Comparison of ENCODE assay signal across 11 cellular contexts in genomic region chr20:58854638-58855471, GRCh38. TPM values are rescaled to one million over a fixed set of nuclear protein-coding genes. Genes with fewer than 3 reads are reported as not detected.
DNase-seq lines count a peak whose midpoint lies in the region; ATAC-seq lines count a peak whose summit lies in the region.
"Had no signal": no experiment of that assay in that cellular context is flagged by ENCODE, and none has a peak within 500 bp of the region (broad histone marks: within the 10 kb centered on the region; RNA-seq: fewer than 3 reads in every experiment).

No MANE protein-coding gene starts in this region.

- H3K27ac Mint-ChIP-seq in activated naive CD8-positive, alpha-beta T cell treated with anti-CD3 and anti-CD28 coated beads for 36 hours, result no peak overlapping the region
- H3K27ac Mint-ChIP-seq: activated naive CD4-positive, alpha-beta T cell treated with anti-CD3 and anti-CD28 coated beads, Interleukin-2, amount 50 U/mL, for 72 hours had no signal

- no peaks in the 10 kb centered on the region for H3K36me3 Mint-ChIP-seq in activated naive CD8-positive, alpha-beta T cell treated with anti-CD3 and anti-CD28 coated beads for 36 hours

- peak overlapping the region; percentile 38; the same call in 1 of the 2 replicates for H3K4me3 ChIP-seq in iPS-18c (ENCODE audit: insufficient read depth, low read depth, low read length)
- H3K4me3 ChIP-seq: A549 had no signal

- H3K4me1 Mint-ChIP-seq in activated naive CD8-positive, alpha-beta T cell treated with anti-CD3 and anti-CD28 coated beads for 36 hours, result peaks cover 10% of the 10 kb centered on the region

- no peak for ATAC-seq in HG02678 (IDR thresholded peaks at IDR 0.05; ENCODE audit: unreplicated experiment)
- ATAC-seq: A549 had no signal

- no peaks in the 10 kb centered on the region for H3K9me3 Mint-ChIP-seq in activated naive CD8-positive, alpha-beta T cell treated with anti-CD3 and anti-CD28 coated beads for 36 hours
- H3K9me3 Mint-ChIP-seq: activated naive CD4-positive, alpha-beta T cell treated with anti-CD3 and anti-CD28 coated beads, Interleukin-2, amount 50 U/mL, for 72 hours had no signal

- DNase-seq in NCI-H2196 (lab: John Stamatoyannopoulos, UW; ENCODE audit: unreplicated experiment) (peak; percentile 6), NCI-H2196 treated with DMSO at 0.1 percent for 48 hours (lab: John Stamatoyannopoulos, UW; ENCODE audit: unreplicated experiment) (no peak), hippocampal formation (lab: John Stamatoyannopoulos, UW) (no peak)
- no peak for DNase-seq in activated naive CD8-positive, alpha-beta T cell treated with anti-CD3 and anti-CD28 coated beads for 36 hours
- peak; percentile 27 for DNase-seq in stimulated activated CD8-positive, alpha-beta memory T cell treated with anti-CD3 and anti-CD28 coated beads, Interleukin-4, amount 100 ng/mL, for 48 hours
- no peak for DNase-seq in stimulated activated CD4-positive, alpha-beta T cell treated with anti-CD3 and anti-CD28 coated beads, Interleukin-2, amount 100 ng/mL, for 24 hours
- DNase-seq: stimulated activated CD4-positive, alpha-beta T cell treated with anti-CD3 and anti-CD28 coated beads, Interleukin-4, amount 100 ng/mL, for 4 hours had no signal

- peaks cover 72% of the 10 kb centered on the region for H3K27me3 Mint-ChIP-seq in activated naive CD8-positive, alpha-beta T cell treated with anti-CD3 and anti-CD28 coated beads for 36 hours

- H3K4me3 Mint-ChIP-seq in activated naive CD8-positive, alpha-beta T cell treated with anti-CD3 and anti-CD28 coated beads for 36 hours, result peak overlapping the region; percentile 45

- peaks cover 2% of the 10 kb centered on the region for H3K9me3 ChIP-seq in iPS-18c (ENCODE audit: control insufficient read depth, insufficient read depth, low read length)
- H3K9me3 ChIP-seq: A549 had no signal

RNA-seq across cellular contexts. Expression of gene GNAS, which starts 2.3 kb away (rescaled TPM):
- 100 to 1,000 TPM; 779 to 785 TPM for total RNA-seq in activated naive CD8-positive, alpha-beta T cell treated with anti-CD3 and anti-CD28 coated beads for 36 hours

RNA-seq across cellular contexts. Expression of gene GNAS-AS1, which starts 4.2 kb away (rescaled TPM):
- total RNA-seq in activated naive CD8-positive, alpha-beta T cell treated with anti-CD3 and anti-CD28 coated beads for 36 hours, result 1 to 10 TPM; 1.0 to 1.3 TPM

Comparison
In these comparisons a context has a peak if more than half of its experiments do, and no peak if none do; other contexts are left out.
1. DNase-seq: peak in NCI-H2196 (single experiment) and stimulated activated CD8-positive, alpha-beta memory T cell treated with anti-CD3 and anti-CD28 coated beads, Interleukin-4, amount 100 ng/mL, for 48 hours (single experiment); none in NCI-H2196 treated with DMSO at 0.1 percent for 48 hours (single experiment), activated naive CD8-positive, alpha-beta T cell treated with anti-CD3 and anti-CD28 coated beads for 36 hours (single experiment), hippocampal formation (0 of 2) and stimulated activated CD4-positive, alpha-beta T cell treated with anti-CD3 and anti-CD28 coated beads, Interleukin-2, amount 100 ng/mL, for 24 hours (0 of 2).